Comparison of ENCODE assay signal across 20 cellular contexts in the genomic region with DNA sequence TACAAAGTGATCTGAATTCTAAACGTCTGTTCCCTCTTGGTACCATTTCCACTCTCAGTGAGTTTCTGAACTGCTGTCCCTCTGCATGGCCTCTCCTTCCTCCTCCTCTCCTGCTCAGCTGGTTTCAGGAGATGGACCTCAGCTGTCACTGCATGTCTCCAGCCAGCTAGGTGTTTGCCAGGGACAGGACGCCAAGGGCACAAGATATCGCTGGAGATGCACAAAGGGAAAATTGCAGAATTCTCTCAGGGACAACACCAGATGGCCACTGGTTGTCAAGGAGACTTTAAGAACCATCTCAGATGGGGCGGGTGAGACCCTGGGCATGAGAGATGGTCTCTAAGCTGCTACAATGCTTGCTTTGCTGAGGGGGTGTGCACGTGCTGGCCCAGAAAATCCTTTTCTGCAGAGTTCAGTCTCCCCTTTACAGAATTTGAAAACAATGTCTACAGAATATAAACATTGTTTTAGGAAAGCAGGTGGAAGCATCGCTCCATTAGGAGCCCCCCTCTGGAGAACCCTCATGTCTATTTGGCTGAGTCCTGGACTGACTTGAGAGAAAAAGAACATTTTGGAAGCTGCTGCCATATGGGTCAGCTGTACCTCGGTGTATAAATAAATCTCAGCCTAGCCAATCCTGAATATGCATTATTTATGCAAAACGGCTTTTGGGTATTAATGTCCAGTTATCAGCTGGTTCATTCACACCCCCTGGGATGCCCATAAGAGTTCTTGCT. TPM values are rescaled to one million over a fixed set of nuclear protein-coding genes. Genes with fewer than 3 reads are reported as not detected.
"Had no signal": no experiment of that assay in that cellular context is flagged by ENCODE, and none has a peak within 500 bp of the region (broad histone marks: within the 10 kb centered on the region; RNA-seq: fewer than 3 reads in every experiment).

No MANE protein-coding gene starts in this region.

- H3K27ac ChIP-seq: foreskin keratinocyte, left ventricle myocardium inferior, right atrium auricular region, SJSA1, transverse colon had no signal

- H3K27ac Mint-ChIP-seq: activated CD4-positive, alpha-beta T cell treated with anti-CD3 and anti-CD28 coated beads for 36 hours; activated CD8-positive, alpha-beta memory T cell treated with anti-CD3 and anti-CD28 coated beads, Interleukin-2, amount 10 ng/mL, durations not matched to agents 7 days and 5 days; progenitor cell of endocrine pancreas; stimulated activated naive CD8-positive, alpha-beta T cell treated with anti-CD3 and anti-CD28 coated beads, Interleukin-15, Interleukin-2, amounts not matched to agents 100 ng/mL and 50 ng/mL, for 24 hours had no signal

- H3K4me1 ChIP-seq: foreskin keratinocyte, left ventricle myocardium inferior, right atrium auricular region, SJSA1, transverse colon had no signal

- DNase-seq: activated CD4-positive, alpha-beta T cell treated with anti-CD3 and anti-CD28 coated beads for 36 hours; activated CD4-positive, alpha-beta T cell treated with anti-CD3 and anti-CD28 coated beads, Interleukin-2, amount 50 U/mL, for 48 hours; activated CD8-positive, alpha-beta memory T cell treated with anti-CD3 and anti-CD28 coated beads, Interleukin-2, amount 10 ng/mL, durations not matched to agents 7 days and 5 days; activated naive CD4-positive, alpha-beta T cell treated with Interleukin-2 at 50 U/mL for 16 hours; foreskin keratinocyte; hypothalamus; kidney; left ventricle myocardium inferior; mammary epithelial cell; midbrain; occipital lobe; transverse colon had no signal

- ATAC-seq: activated CD4-positive, alpha-beta T cell treated with anti-CD3 and anti-CD28 coated beads for 36 hours; activated CD8-positive, alpha-beta memory T cell treated with anti-CD3 and anti-CD28 coated beads, Interleukin-2, amount 10 ng/mL, durations not matched to agents 7 days and 5 days; foreskin keratinocyte had no signal

- H3K4me3 Mint-ChIP-seq: activated CD4-positive, alpha-beta T cell treated with anti-CD3 and anti-CD28 coated beads for 36 hours; activated CD8-positive, alpha-beta memory T cell treated with anti-CD3 and anti-CD28 coated beads, Interleukin-2, amount 10 ng/mL, durations not matched to agents 7 days and 5 days; stimulated activated naive CD8-positive, alpha-beta T cell treated with anti-CD3 and anti-CD28 coated beads, Interleukin-15, Interleukin-2, amounts not matched to agents 100 ng/mL and 50 ng/mL, for 24 hours had no signal

- H3K4me3 ChIP-seq: left ventricle myocardium inferior, right atrium auricular region, SJSA1, skin epidermis, transverse colon had no signal

- H3K27me3 Mint-ChIP-seq: activated CD4-positive, alpha-beta T cell treated with anti-CD3 and anti-CD28 coated beads for 36 hours had no signal

- H3K27me3 ChIP-seq: foreskin keratinocyte, right atrium auricular region had no signal

- H3K9me3 ChIP-seq: right atrium auricular region, SJSA1, transverse colon had no signal

- H3K36me3 ChIP-seq: left ventricle myocardium inferior, right atrium auricular region, SJSA1, transverse colon had no signal

RNA-seq across cellular contexts. Expression of a gene that starts 57.9 kb away (rescaled TPM):
- total RNA-seq: activated CD4-positive, alpha-beta T cell treated with anti-CD3 and anti-CD28 coated beads for 36 hours; activated CD8-positive, alpha-beta memory T cell treated with anti-CD3 and anti-CD28 coated beads, Interleukin-2, amount 10 ng/mL, durations not matched to agents 7 days and 5 days; dermis microvascular lymphatic vessel endothelial cell; fibroblast of lung; foreskin keratinocyte; kidney; left ventricle myocardium inferior; mammary epithelial cell; occipital lobe; progenitor cell of endocrine pancreas; right atrium auricular region; SJSA1; T-helper 2 cell treated with Interferon-gamma antibody and Interleukin-4, amounts not matched to agents 100 ng/mL and 5 ng/mL, for 36 hours; transverse colon had no signal
